In genomic region chr3:192917258-192917507, GRCh38 we compare ENCODE assay signal across 8 cellular contexts. TPM values are rescaled to one million over a fixed set of nuclear protein-coding genes. Genes with fewer than 3 reads are reported as not detected.
A peak's percentile ranks its signal among the peaks of the same experiment; 100 is the strongest.
DNase-seq lines count a peak whose midpoint lies in the region; ATAC-seq and TF ChIP-seq lines count a peak whose summit lies in the region.

No MANE protein-coding gene starts in this region.

- 0 to 1% methylated on average over 12 to 13 of the region's 13 CpGs for WGBS in esophagus, 2 donors
- WGBS in prostate gland = under 1% methylated on average over 13 of the region's 13 CpGs

- peaks cover 28% of the 10 kb centered on the region for H3K36me3 Mint-ChIP-seq in Calu3 (ENCODE audit: insufficient read depth, unreplicated experiment)

- DNase-seq in Calu3 (no peak), T-helper 22 cell (ENCODE audit: low read depth) (peak; percentile 26), prostate gland (ENCODE audit: low spot score) (no peak), left lobe of liver (ENCODE audit: low spot score) (no peak)

- H3K9me3 Mint-ChIP-seq in Calu3 (ENCODE audit: low read depth, unreplicated experiment) = no peaks in the 10 kb centered on the region

- H3K4me1 Mint-ChIP-seq in Calu3 (ENCODE audit: low read depth, unreplicated experiment) = peaks cover 52% of the 10 kb centered on the region

- BruUV-seq in Calu3 (replicated peaks; lab: Mats Ljungman, UMichigan) = TSS peak; percentile 73

- H3K4me3 ChIP-seq in HEK293 (ENCODE audit: low read depth, low read length) (peak overlapping the region; percentile 84), esophagus (ENCODE audit: low read depth in 1 of 2, low read length in 2 of 2) (peak overlapping the region; percentile 79 to 83), prostate gland (peak overlapping the region; percentile 53 to 65)

- TF ChIP-seq POLR2A in prostate gland (IDR thresholded peaks at IDR 0.05) = no peak

- H3K27me3 Mint-ChIP-seq in Calu3 (ENCODE audit: unreplicated experiment) = no peaks in the 10 kb centered on the region

- H3K36me3 ChIP-seq in HEK293 (ENCODE audit: control insufficient read depth in 2 of 2, insufficient read depth in 1 of 2, low read length in 2 of 2) = no peaks in the 10 kb centered on the region
- no peaks in the 10 kb centered on the region for H3K36me3 ChIP-seq in esophagus (ENCODE audit: control insufficient read depth in 2 of 2, insufficient read depth in 2 of 2, low read length in 1 of 2)
- H3K36me3 ChIP-seq in prostate gland = no peaks in the 10 kb centered on the region

- no peak for TF ChIP-seq CTCF in Calu3 (IDR thresholded peaks at IDR 0.05; ENCODE audit: unreplicated experiment)
- no peak for TF ChIP-seq CTCF in HEK293 (tag by site-specific recombination; IDR thresholded peaks at IDR 0.05)
- TF ChIP-seq CTCF in prostate gland (IDR thresholded peaks at IDR 0.05) = no peak

- H3K4me1 ChIP-seq in HEK293 (ENCODE audit: control insufficient read depth, insufficient read depth, low read length) (0 out of 2 replicates have a peak, but pooled peaks cover 4% of the 10 kb centered on the region), esophagus (ENCODE audit: control insufficient read depth in 2 of 2, insufficient read depth in 2 of 2, low read length in 1 of 2) (no peaks in the 10 kb centered on the region), prostate gland (replicated peaks) (no peaks in the 10 kb centered on the region)

- H3K27me3 ChIP-seq in esophagus (ENCODE audit: control insufficient read depth in 1 of 2, insufficient read depth in 2 of 2, low read length in 2 of 2) (peaks cover 0 to 2% of the 10 kb centered on the region in 2 donors), prostate gland (replicated peaks; ENCODE audit: insufficient read depth) (peaks cover 2% of the 10 kb centered on the region)

- ATAC-seq in left lobe of liver = no peak
- ATAC-seq in HG03565 (IDR thresholded peaks at IDR 0.05; ENCODE audit: unreplicated experiment) = no peak
- no peak for ATAC-seq in HG02840 (IDR thresholded peaks at IDR 0.05; ENCODE audit: low FRiP score, unreplicated experiment)

- POLR2A ChIA-PET in HEK293 (lab: Yijun Ruan, JAX) = interaction anchor here (0.7 to 2.7 kb wide), 14 partner anchors 11 to 124 kb away, joined by 3 to 20 read pairs (median 5); no protein-coding TSS in a partner anchor

- H3K27ac Mint-ChIP-seq in Calu3 (ENCODE audit: unreplicated experiment) = peak overlapping the region; percentile 65

- no peaks in the 10 kb centered on the region for H3K9me3 ChIP-seq in HEK293 (ENCODE audit: control insufficient read depth, insufficient read depth, low read depth, low read length)
- H3K9me3 ChIP-seq in esophagus (ENCODE audit: control insufficient read depth in 2 of 2, insufficient read depth in 1 of 2, low read depth in 1 of 2, low read length in 1 of 2) = no peaks in the 10 kb centered on the region
- H3K9me3 ChIP-seq in prostate gland = no peaks in the 10 kb centered on the region

- intact Hi-C loops in Calu3 (cut with micrococcal nuclease; ENCODE audit: unreplicated experiment) = loop anchor here (1.0 to 10.0 kb wide), 5 partner anchors 28 to 638 kb away; partner anchors contain the start of gene ATP13A4
- intact Hi-C loops in prostate gland (cut with DNase I) = loop anchor here (5.0 kb wide), 2 partner anchors 100 to 675 kb away; partner anchors contain the start of gene OPA1

- H3K4me3 Mint-ChIP-seq in Calu3 (ENCODE audit: low read depth, unreplicated experiment) = peak overlapping the region; percentile 93

- H3K27ac ChIP-seq in HEK293 (ENCODE audit: extremely low read depth, low read depth, low read length) (peak overlapping the region; percentile 96), esophagus (ENCODE audit: low read depth in 2 of 2, low read length in 1 of 2) (peak overlapping the region; percentile 90), prostate gland (peak overlapping the region; percentile 77 to 79)

- CTCF ChIA-PET in Calu3 (lab: Charles Lee) = interaction anchor here (0.9 to 4.9 kb wide), 13 partner anchors 12 to 124 kb away, joined by 3 to 35 read pairs (median 7); no protein-coding TSS in a partner anchor
- CTCF ChIA-PET in HEK293 (lab: Yijun Ruan, JAX) = interaction anchor here (0.6 to 7.6 kb wide), 5 partner anchors 20 to 124 kb away, joined by 3 to 73 read pairs (median 4); no protein-coding TSS in a partner anchor

TF ChIP-seq in HEK293, 187 proteins besides CTCF, POLR2A, EP300 and RAD21 (continues in another document):
- TF ChIP-seq ZNF510 (tag by site-specific recombination; IDR thresholded peaks at IDR 0.05; ENCODE audit: insufficient replicate concordance) (no peak), ZBTB44 (tag by site-specific recombination; IDR thresholded peaks at IDR 0.05) (no peak), ZBTB48 (tag by site-specific recombination; IDR thresholded peaks at IDR 0.05) (peak; percentile 56), ZBTB6 (tag by site-specific recombination; IDR thresholded peaks at IDR 0.05) (no peak), ZNF488 (tag by site-specific recombination; IDR thresholded peaks at IDR 0.05) (no peak), ZNF530 (tag by site-specific recombination; IDR thresholded peaks at IDR 0.05; ENCODE audit: low read depth) (no peak), ZNF335 (tag by site-specific recombination; conservative IDR thresholded peaks at IDR 0.05) (peak; percentile 92), ZNF175 (tag by site-specific recombination; IDR thresholded peaks at IDR 0.05) (no peak), ZNF18 (tag by site-specific recombination; IDR thresholded peaks at IDR 0.05) (no peak), ZFP37 (tag by site-specific recombination; IDR thresholded peaks at IDR 0.05) (0 out of 2 replicates have a peak, but pooled peaks have one; percentile 9), FEZF1 (tag by site-specific recombination; IDR thresholded peaks at IDR 0.05) (0 out of 2 replicates have a peak, but pooled peaks have one; percentile 24), ZNF621 (tag by site-specific recombination; IDR thresholded peaks at IDR 0.05) (no peak), ZNF600 (tag by site-specific recombination; IDR thresholded peaks at IDR 0.05) (0 out of 2 replicates have a peak, but pooled peaks have one; percentile 48), HOXA7 (CRISPR knock-in tag; IDR thresholded peaks at IDR 0.05; ENCODE audit: borderline replicate concordance) (no peak), ELK4 (IDR thresholded peaks at IDR 0.05; ENCODE audit: borderline replicate concordance, low read depth, low read length) (no peak), ZBTB17 (tag by site-specific recombination; IDR thresholded peaks at IDR 0.05) (peak; percentile 83), IKZF3 (tag by site-specific recombination; IDR thresholded peaks at IDR 0.05) (no peak), PRDM1 (tag by site-specific recombination; IDR thresholded peaks at IDR 0.05) (peak; percentile 91)

RNA-seq across cellular contexts. Expression of gene MB21D2, which starts 0.5 kb away (rescaled TPM):
- total RNA-seq in Calu3 (2022) = 11.9 and 12.6 TPM in 2 replicates
- polyA plus RNA-seq in esophagus = 1 to 10 TPM in 1 of 2 donors, under 1 TPM in 1; 0.61 to 1.6 TPM
- 10 to 100 TPM in 1 of 2 donors, 1 to 10 TPM in 1; 1.8 to 20.4 TPM for total RNA-seq in prostate gland
- 0.23 TPM for total RNA-seq in left lobe of liver
